In the genomic region with DNA sequence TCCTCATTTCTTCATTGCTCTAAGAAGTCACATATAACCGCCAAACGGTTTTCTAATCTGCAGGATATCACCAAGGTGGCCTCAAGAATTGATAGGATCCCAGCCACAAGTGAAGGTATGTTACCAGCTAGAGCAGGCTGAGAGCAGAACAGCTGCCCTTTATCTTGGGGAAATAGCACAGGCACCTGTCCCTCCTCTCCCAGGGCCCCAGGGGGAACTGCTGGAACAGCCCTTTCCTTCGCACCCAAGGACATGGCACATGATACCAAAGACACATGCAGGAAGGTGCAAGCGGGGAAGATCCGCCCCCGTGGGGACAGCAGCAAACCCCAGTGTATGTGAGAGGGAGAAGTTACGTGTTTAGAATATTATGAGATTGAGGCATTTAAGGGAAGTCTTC, we compare ENCODE assay signal across 1 cellular context.
TF ChIP-seq lines count a peak whose summit lies in the region.

No MANE protein-coding gene starts in this region.

TF ChIP-seq in GM23338, 12 proteins besides CTCF, POLR2A, EP300 and RAD21 (continued from another document):
- TF ChIP-seq, protein P1, sequence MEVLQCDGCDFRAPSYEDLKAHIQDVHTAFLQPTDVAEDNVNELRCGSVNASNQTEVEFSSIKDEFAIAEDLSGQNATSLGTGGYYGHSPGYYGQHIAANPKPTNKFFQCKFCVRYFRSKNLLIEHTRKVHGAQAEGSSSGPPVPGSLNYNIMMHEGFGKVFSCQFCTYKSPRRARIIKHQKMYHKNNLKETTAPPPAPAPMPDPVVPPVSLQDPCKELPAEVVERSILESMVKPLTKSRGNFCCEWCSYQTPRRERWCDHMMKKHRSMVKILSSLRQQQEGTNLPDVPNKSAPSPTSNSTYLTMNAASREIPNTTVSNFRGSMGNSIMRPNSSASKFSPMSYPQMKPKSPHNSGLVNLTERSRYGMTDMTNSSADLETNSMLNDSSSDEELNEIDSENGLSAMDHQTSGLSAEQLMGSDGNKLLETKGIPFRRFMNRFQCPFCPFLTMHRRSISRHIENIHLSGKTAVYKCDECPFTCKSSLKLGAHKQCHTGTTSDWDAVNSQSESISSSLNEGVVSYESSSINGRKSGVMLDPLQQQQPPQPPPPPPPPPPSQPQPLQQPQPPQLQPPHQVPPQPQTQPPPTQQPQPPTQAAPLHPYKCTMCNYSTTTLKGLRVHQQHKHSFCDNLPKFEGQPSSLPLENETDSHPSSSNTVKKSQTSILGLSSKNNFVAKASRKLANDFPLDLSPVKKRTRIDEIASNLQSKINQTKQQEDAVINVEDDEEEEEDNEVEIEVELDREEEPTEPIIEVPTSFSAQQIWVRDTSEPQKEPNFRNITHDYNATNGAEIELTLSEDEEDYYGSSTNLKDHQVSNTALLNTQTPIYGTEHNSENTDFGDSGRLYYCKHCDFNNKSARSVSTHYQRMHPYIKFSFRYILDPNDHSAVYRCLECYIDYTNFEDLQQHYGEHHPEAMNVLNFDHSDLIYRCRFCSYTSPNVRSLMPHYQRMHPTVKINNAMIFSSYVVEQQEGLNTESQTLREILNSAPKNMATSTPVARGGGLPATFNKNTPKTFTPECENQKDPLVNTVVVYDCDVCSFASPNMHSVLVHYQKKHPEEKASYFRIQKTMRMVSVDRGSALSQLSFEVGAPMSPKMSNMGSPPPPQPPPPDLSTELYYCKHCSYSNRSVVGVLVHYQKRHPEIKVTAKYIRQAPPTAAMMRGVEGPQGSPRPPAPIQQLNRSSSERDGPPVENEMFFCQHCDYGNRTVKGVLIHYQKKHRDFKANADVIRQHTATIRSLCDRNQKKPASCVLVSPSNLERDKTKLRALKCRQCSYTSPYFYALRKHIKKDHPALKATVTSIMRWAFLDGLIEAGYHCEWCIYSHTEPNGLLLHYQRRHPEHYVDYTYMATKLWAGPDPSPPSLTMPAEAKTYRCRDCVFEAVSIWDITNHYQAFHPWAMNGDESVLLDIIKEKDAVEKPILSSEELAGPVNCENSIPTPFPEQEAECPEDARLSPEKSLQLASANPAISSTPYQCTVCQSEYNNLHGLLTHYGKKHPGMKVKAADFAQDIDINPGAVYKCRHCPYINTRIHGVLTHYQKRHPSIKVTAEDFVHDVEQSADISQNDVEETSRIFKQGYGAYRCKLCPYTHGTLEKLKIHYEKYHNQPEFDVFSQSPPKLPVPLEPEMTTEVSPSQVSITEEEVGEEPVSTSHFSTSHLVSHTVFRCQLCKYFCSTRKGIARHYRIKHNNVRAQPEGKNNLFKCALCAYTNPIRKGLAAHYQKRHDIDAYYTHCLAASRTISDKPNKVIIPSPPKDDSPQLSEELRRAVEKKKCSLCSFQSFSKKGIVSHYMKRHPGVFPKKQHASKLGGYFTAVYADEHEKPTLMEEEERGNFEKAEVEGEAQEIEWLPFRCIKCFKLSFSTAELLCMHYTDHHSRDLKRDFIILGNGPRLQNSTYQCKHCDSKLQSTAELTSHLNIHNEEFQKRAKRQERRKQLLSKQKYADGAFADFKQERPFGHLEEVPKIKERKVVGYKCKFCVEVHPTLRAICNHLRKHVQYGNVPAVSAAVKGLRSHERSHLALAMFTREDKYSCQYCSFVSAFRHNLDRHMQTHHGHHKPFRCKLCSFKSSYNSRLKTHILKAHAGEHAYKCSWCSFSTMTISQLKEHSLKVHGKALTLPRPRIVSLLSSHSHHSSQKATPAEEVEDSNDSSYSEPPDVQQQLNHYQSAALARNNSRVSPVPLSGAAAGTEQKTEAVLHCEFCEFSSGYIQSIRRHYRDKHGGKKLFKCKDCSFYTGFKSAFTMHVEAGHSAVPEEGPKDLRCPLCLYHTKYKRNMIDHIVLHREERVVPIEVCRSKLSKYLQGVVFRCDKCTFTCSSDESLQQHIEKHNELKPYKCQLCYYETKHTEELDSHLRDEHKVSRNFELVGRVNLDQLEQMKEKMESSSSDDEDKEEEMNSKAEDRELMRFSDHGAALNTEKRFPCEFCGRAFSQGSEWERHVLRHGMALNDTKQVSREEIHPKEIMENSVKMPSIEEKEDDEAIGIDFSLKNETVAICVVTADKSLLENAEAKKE (CRISPR knock-in tag; IDR thresholded peaks at IDR 0.05): no peak
- TF ChIP-seq ZNF331 (CRISPR knock-in tag; IDR thresholded peaks at IDR 0.05; ENCODE audit: low read depth) (no peak), ZNF114 (CRISPR knock-in tag; IDR thresholded peaks at IDR 0.05) (no peak), EZH2 (IDR thresholded peaks at IDR 0.05; ENCODE audit: low read depth, unreplicated experiment) (no peak), JUNB (IDR thresholded peaks at IDR 0.05; ENCODE audit: unreplicated experiment) (no peak)
- TF ChIP-seq, protein P2, sequence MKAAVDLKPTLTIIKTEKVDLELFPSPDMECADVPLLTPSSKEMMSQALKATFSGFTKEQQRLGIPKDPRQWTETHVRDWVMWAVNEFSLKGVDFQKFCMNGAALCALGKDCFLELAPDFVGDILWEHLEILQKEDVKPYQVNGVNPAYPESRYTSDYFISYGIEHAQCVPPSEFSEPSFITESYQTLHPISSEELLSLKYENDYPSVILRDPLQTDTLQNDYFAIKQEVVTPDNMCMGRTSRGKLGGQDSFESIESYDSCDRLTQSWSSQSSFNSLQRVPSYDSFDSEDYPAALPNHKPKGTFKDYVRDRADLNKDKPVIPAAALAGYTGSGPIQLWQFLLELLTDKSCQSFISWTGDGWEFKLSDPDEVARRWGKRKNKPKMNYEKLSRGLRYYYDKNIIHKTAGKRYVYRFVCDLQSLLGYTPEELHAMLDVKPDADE (IDR thresholded peaks at IDR 0.05): no peak
- TF ChIP-seq, protein P3, sequence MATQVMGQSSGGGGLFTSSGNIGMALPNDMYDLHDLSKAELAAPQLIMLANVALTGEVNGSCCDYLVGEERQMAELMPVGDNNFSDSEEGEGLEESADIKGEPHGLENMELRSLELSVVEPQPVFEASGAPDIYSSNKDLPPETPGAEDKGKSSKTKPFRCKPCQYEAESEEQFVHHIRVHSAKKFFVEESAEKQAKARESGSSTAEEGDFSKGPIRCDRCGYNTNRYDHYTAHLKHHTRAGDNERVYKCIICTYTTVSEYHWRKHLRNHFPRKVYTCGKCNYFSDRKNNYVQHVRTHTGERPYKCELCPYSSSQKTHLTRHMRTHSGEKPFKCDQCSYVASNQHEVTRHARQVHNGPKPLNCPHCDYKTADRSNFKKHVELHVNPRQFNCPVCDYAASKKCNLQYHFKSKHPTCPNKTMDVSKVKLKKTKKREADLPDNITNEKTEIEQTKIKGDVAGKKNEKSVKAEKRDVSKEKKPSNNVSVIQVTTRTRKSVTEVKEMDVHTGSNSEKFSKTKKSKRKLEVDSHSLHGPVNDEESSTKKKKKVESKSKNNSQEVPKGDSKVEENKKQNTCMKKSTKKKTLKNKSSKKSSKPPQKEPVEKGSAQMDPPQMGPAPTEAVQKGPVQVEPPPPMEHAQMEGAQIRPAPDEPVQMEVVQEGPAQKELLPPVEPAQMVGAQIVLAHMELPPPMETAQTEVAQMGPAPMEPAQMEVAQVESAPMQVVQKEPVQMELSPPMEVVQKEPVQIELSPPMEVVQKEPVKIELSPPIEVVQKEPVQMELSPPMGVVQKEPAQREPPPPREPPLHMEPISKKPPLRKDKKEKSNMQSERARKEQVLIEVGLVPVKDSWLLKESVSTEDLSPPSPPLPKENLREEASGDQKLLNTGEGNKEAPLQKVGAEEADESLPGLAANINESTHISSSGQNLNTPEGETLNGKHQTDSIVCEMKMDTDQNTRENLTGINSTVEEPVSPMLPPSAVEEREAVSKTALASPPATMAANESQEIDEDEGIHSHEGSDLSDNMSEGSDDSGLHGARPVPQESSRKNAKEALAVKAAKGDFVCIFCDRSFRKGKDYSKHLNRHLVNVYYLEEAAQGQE (IDR thresholded peaks at IDR 0.05; ENCODE audit: unreplicated experiment): no peak
